8 cellular contexts compared by ENCODE assay signal in the genomic region with DNA sequence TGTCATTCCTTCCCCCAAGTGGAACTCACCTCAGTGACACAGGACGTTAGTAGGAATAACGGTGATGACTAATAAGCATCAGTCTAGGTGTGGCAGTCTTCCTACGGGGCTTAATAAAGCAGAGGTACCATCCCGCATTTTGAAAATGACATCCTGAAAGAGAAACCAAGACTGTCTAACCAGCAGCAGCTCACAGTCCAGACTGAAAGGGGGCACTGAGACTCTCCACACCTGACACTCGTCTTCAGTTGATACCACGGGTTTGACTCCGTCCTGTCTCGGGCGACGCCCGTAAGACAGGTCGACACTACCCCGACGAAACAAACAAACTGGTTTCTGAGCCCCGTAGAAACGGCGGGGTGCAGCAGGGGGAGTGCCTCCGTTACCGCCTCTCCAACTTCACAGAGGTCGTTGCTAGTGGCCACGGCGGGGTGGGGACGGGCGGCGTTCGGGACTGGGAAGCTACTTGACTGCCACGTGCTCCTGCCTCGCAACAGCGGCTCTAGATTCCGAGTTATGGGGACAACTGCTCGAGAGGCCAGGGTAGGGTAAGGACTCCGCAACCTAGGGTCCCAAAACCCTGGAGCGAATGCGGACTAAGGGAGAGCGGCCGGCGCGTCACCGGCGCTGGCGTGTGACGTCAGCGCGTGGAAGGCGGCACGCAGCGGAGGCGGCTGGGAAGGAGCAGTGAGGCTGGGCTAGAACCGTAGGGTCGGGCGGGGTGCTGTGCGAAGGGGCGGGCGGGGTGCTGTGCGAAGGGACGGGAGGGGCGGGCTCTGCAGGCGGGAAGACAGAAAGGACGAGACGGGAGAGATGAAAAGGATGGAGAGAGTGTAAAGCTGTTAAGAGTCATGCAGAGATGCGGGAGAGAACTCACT. TPM values are rescaled to one million over a fixed set of nuclear protein-coding genes. Genes with fewer than 3 reads are reported as not detected.
DNase-seq lines count a peak whose midpoint lies in the region; ATAC-seq and TF ChIP-seq lines count a peak whose summit lies in the region.

Gene NEK1, minus strand, starts transcription at position 593 of the 878 bp plus-strand sequence. CDS start 9,953 bp downstream, outside the sequence.

- peaks cover 0 to 16% (median 0%) of the 10 kb centered on the region in 4 donors for H3K4me1 ChIP-seq in right lobe of liver

- intact Hi-C loops in right lobe of liver (cut with DNase I), result no loop called here

- H3K27me3 ChIP-seq in right lobe of liver, result no peaks in the 10 kb centered on the region

- ATAC-seq in GM19397 (IDR thresholded peaks at IDR 0.05; ENCODE audit: unreplicated experiment), result peak; percentile 98
- peak; percentile 90 for ATAC-seq in HG03565 (IDR thresholded peaks at IDR 0.05; ENCODE audit: unreplicated experiment)
- ATAC-seq in right lobe of liver, result peak; percentile 93 to 98 (median 96)

- H3K9me3 ChIP-seq in right lobe of liver, result no peaks in the 10 kb centered on the region

- peak; percentile 66 for TF ChIP-seq POLR2A in right lobe of liver (IDR thresholded peaks at IDR 0.05)

- DNase-seq in NCI-H774 (lab: John Stamatoyannopoulos, UW), result peak; percentile 75
- DNase-seq in activated CD4-positive, alpha-beta T cell treated with anti-CD3 and anti-CD28 coated beads, Interleukin-2, amount 50 U/mL, for 4 hours, result peak; percentile 81 to 83
- peak; percentile 92 for DNase-seq in dermis blood vessel endothelial cell
- peak; percentile 89 to 90 (median 90) for DNase-seq in right lobe of liver
- DNase-seq in stimulated activated CD4-positive, alpha-beta T cell treated with anti-CD3 and anti-CD28 coated beads, Interleukin-4, amount 100 ng/mL, for 4 hours, result peak; percentile 86

- WGBS in right lobe of liver (ENCODE audit: insufficient coverage, low coverage, low lambda C conversion rate, missing lambda C conversion rate), result under 1% methylated on average over 49 of the region's 61 CpGs

- H3K27ac ChIP-seq in C4-2B (peak within 1 kb of the TSS; percentile 82), right lobe of liver (peak within 1 kb of the TSS; percentile 92 to 95 (median 95))

- H3K36me3 ChIP-seq in right lobe of liver, result no peaks in the 10 kb centered on the region

- H3K4me3 ChIP-seq in right lobe of liver, result peak within 1 kb of the TSS; percentile 67 to 83 (median 78)

- TF ChIP-seq CTCF in C4-2B (conservative IDR thresholded peaks at IDR 0.05) (no peak), right lobe of liver (IDR thresholded peaks at IDR 0.05) (no peak)

RNA-seq across cellular contexts. Expression of gene NEK1, which starts in this region (rescaled TPM):
- 7.8 and 13.4 TPM in 2 replicates for total RNA-seq in dermis blood vessel endothelial cell
- 1 to 10 TPM; 4.1 to 5.2 (median 4.5) TPM for total RNA-seq in right lobe of liver

Comparison
In these comparisons a context has a peak if more than half of its experiments do, and no peak if none do; other contexts are left out.
1. Peak in every context shown above with its lines: DNase-seq, ATAC-seq, H3K4me3 ChIP-seq and H3K27ac ChIP-seq.